ENCODE assay signal across 1 cellular context in genomic region chr5:139475865-139476651, GRCh38.
TF ChIP-seq lines count a peak whose summit lies in the region.

No MANE protein-coding gene starts in this region.

TF ChIP-seq in endothelial cell of umbilical vein, 7 proteins besides CTCF, POLR2A, EP300 and RAD21:
- no peak for TF ChIP-seq MYC (IDR thresholded peaks at IDR 0.05; ENCODE audit: low read depth, low read length)
